13 cellular contexts compared by ENCODE assay signal in genomic region chr4:162461952-162462351, GRCh38.
DNase-seq lines count a peak whose midpoint lies in the region; ATAC-seq, FAIRE-seq and TF ChIP-seq lines count a peak whose summit lies in the region.
"Had no signal": no experiment of that assay in that cellular context is flagged by ENCODE, and none has a peak within 500 bp of the region (broad histone marks: within the 10 kb centered on the region; RNA-seq: fewer than 3 reads in every experiment).

No MANE protein-coding gene starts in this region.

- H3K4me1 Mint-ChIP-seq in activated CD4-positive, alpha-beta T cell treated with anti-CD3 and anti-CD28 coated beads for 36 hours: no peaks in the 10 kb centered on the region

- WGBS in upper lobe of left lung, 2 donors: 29 to 43% methylated on average over 1 of the region's 1 CpG

- H3K27ac Mint-ChIP-seq in activated CD4-positive, alpha-beta T cell treated with anti-CD3 and anti-CD28 coated beads for 36 hours: no peak overlapping the region

- no peaks in the 10 kb centered on the region for H3K4me1 ChIP-seq in upper lobe of left lung

- H3K27ac ChIP-seq in upper lobe of left lung: no peak overlapping the region

- H3K36me3 ChIP-seq in upper lobe of left lung: no peaks in the 10 kb centered on the region

- no peaks in the 10 kb centered on the region for H3K9me3 Mint-ChIP-seq in activated CD4-positive, alpha-beta T cell treated with anti-CD3 and anti-CD28 coated beads for 36 hours (ENCODE audit: low read depth)

- H3K4me3 ChIP-seq in upper lobe of left lung: no peak overlapping the region

- no peaks in the 10 kb centered on the region for H3K36me3 Mint-ChIP-seq in activated CD4-positive, alpha-beta T cell treated with anti-CD3 and anti-CD28 coated beads for 36 hours (ENCODE audit: low read depth)

- no peaks in the 10 kb centered on the region for H3K27me3 Mint-ChIP-seq in activated CD4-positive, alpha-beta T cell treated with anti-CD3 and anti-CD28 coated beads for 36 hours

- no peak for TF ChIP-seq POLR2A in upper lobe of left lung (IDR thresholded peaks at IDR 0.05)

- no peaks in the 10 kb centered on the region for H3K27me3 ChIP-seq in upper lobe of left lung

- FAIRE-seq in TTC549 (lab: Jason Lieb, UNC): peak; percentile 92

- H3K9me3 ChIP-seq in upper lobe of left lung: no peaks in the 10 kb centered on the region

- ATAC-seq in HG02973 (IDR thresholded peaks at IDR 0.05; ENCODE audit: unreplicated experiment) (no peak), upper lobe of left lung (ENCODE audit: low FRiP score in 2 of 2) (no peak)
- no peak for ATAC-seq in activated CD4-positive, alpha-beta T cell treated with anti-CD3 and anti-CD28 coated beads for 36 hours
- ATAC-seq: right cardiac atrium had no signal

- intact Hi-C loops in activated CD4-positive, alpha-beta T cell treated with anti-CD3 and anti-CD28 coated beads for 36 hours (cut with DNase I, micrococcal nuclease): loop anchor here in 1 of 2 experiments (5.0 kb wide), 1 partner anchor 50 kb away; no protein-coding TSS in a partner anchor

- POLR2A ChIA-PET in activated CD4-positive, alpha-beta T cell treated with anti-CD3 and anti-CD28 coated beads for 36 hours (lab: Charles Lee): no interaction called here

- no peak for TF ChIP-seq CTCF in upper lobe of left lung (IDR thresholded peaks at IDR 0.05)

- peak; percentile 34 for DNase-seq in DMS53 treated with DMSO at 0.1 percent for 48 hours (lab: John Stamatoyannopoulos, UW; ENCODE audit: unreplicated experiment)
- DNase-seq in Kasumi-1 (lab: John Stamatoyannopoulos, UW): peak; percentile 35 to 57
- peak; percentile 12 for DNase-seq in left kidney (ENCODE audit: low read depth, low spot score)
- DNase-seq in retina: no peak
- DNase-seq in activated CD4-positive, alpha-beta T cell treated with anti-CD3 and anti-CD28 coated beads for 36 hours: no peak
- no peak for DNase-seq in upper lobe of left lung
- DNase-seq: amniotic stem cell, DMS153, NCI-H1048, right cardiac atrium, SHP77 treated with DMSO at 0.1 percent for 48 hours had no signal

- CTCF ChIA-PET in activated CD4-positive, alpha-beta T cell treated with anti-CD3 and anti-CD28 coated beads for 36 hours (lab: Charles Lee): no interaction called here

- TF ChIP-seq EP300 in upper lobe of left lung (IDR thresholded peaks at IDR 0.05): no peak

- no peak overlapping the region for H3K4me3 Mint-ChIP-seq in activated CD4-positive, alpha-beta T cell treated with anti-CD3 and anti-CD28 coated beads for 36 hours

Comparison
In these comparisons a context has a peak if more than half of its experiments do, and no peak if none do; other contexts are left out.
1. DNase-seq: peak in DMS53 treated with DMSO at 0.1 percent for 48 hours (single experiment), Kasumi-1 (2 of 2) and left kidney (single experiment); none in retina (single experiment), activated CD4-positive, alpha-beta T cell treated with anti-CD3 and anti-CD28 coated beads for 36 hours (single experiment) and upper lobe of left lung (0 of 2).